ENCODE assay signal across 1 cellular context in the genomic region with DNA sequence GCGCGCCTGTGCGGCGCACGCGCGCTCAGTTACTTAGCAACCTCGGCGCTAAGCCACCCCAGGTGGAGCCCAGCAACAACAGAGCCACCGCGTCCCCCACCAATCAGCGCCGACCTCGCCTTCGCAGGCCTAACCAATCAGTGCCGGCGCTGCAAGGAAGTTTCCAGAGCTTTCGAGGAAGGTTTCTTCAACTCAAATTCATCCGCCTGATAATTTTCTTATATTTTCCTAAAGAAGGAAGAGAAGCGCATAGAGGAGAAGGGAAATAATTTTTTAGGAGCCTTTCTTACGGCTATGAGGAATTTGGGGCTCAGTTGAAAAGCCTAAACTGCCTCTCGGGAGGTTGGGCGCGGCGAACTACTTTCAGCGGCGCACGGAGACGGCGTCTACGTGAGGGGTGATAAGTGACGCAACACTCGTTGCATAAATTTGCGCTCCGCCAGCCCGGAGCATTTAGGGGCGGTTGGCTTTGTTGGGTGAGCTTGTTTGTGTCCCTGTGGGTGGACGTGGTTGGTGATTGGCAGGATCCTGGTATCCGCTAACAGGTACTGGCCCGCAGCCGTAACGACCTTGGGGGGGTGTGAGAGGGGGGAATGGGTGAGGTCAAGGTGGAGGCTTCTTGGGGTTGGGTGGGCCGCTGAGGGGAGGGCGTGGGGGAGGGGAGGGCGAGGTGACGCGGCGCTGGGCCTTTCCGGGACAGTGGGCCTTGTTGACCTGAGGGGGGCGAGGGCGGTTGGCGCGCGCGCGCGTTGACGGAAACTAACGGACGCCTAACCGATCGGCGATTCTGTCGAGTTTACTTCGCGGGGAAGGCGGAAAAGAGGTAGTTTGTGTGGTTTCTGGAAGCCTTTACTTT.
TF ChIP-seq lines count a peak whose summit lies in the region.

A gene (plus strand): TSS at position 452 of the 856 bp plus-strand sequence. CDS start 817 bp downstream, outside the sequence.

TF ChIP-seq in H1, 55 proteins besides CTCF, POLR2A, EP300 and RAD21:
- TF ChIP-seq NRF1 (IDR thresholded peaks at IDR 0.05; ENCODE audit: low read depth, low read length) (peak; percentile 5; the same call in 1 of the 2 replicates), BACH1 (IDR thresholded peaks at IDR 0.05; ENCODE audit: low read length) (no peak), JUND (IDR thresholded peaks at IDR 0.05; ENCODE audit: low read length) (peak; percentile 65), SP1 (IDR thresholded peaks at IDR 0.05; ENCODE audit: low read depth, low read length) (peak; percentile 47), MAFK (IDR thresholded peaks at IDR 0.05; ENCODE audit: low read depth, low read length) (no peak), SIN3A (conservative IDR thresholded peaks at IDR 0.05 in 1 of 2, IDR thresholded peaks at IDR 0.05 in 1 of 2; ENCODE audit: low read depth in 1 of 2, low read length in 2 of 2) (peak; percentile 11 to 76; a peak in 2 of 4 replicates), SIX5 (IDR thresholded peaks at IDR 0.05; ENCODE audit: low read depth, low read length) (no peak), TAF7 (optimal IDR thresholded peaks at IDR 0.05; ENCODE audit: borderline replicate concordance, low read depth, low read length) (peak; percentile 94), CEBPB (IDR thresholded peaks at IDR 0.05; ENCODE audit: low read depth, low read length) (peak; percentile 97), CBX8 (IDR thresholded peaks at IDR 0.05; ENCODE audit: borderline replicate concordance, low read depth, low read length) (no peak), GTF2F1 (IDR thresholded peaks at IDR 0.05; ENCODE audit: borderline replicate concordance, low read depth, low read length) (peak; percentile 90), CREB1 (IDR thresholded peaks at IDR 0.05) (peak; percentile 91), POLR2AphosphoS5 (IDR thresholded peaks at IDR 0.05; ENCODE audit: low read depth, low read length) (peak; percentile 99), KDM4A (IDR thresholded peaks at IDR 0.05; ENCODE audit: low read depth, low read length, severe bottlenecking) (peak; percentile 64), PHF8 (conservative IDR thresholded peaks at IDR 0.05; ENCODE audit: low read depth, low read length) (peak; percentile 88), GABPA (IDR thresholded peaks at IDR 0.05; ENCODE audit: borderline replicate concordance, insufficient read depth, low read length) (no peak), TEAD4 (IDR thresholded peaks at IDR 0.05; ENCODE audit: low read depth, low read length) (no peak), RBBP5 (IDR thresholded peaks at IDR 0.05; ENCODE audit: borderline replicate concordance, low read depth, low read length) (peak; percentile 60; the same call in 1 of the 2 replicates), FOSL1 (IDR thresholded peaks at IDR 0.05; ENCODE audit: insufficient read depth, low read depth, low read length) (no peak), NANOG (IDR thresholded peaks at IDR 0.05; ENCODE audit: insufficient read depth, low read depth, low read length, poor library complexity, severe bottlenecking) (peak; percentile 24), RFX5 (IDR thresholded peaks at IDR 0.05; ENCODE audit: borderline replicate concordance, low read depth, low read length) (peak; percentile 87), SP4 (IDR thresholded peaks at IDR 0.05; ENCODE audit: low read length) (peak; percentile 80; the same call in 1 of the 2 replicates), SAP30 (IDR thresholded peaks at IDR 0.05; ENCODE audit: insufficient read depth, insufficient replicate concordance, low read length) (no peak), ASH2L (IDR thresholded peaks at IDR 0.05; ENCODE audit: low read length) (peak; percentile 99), CHD2 (IDR thresholded peaks at IDR 0.05; ENCODE audit: low read length) (peak; percentile 96), EGR1 (IDR thresholded peaks at IDR 0.05; ENCODE audit: borderline replicate concordance, low read depth, low read length) (peak; percentile 52; the same call in 1 of the 2 replicates), HDAC2 (IDR thresholded peaks at IDR 0.05; ENCODE audit: borderline replicate concordance in 1 of 2, low read depth in 2 of 2, low read length in 2 of 2) (no peak; a peak in 1 of 4 replicates), JUN (IDR thresholded peaks at IDR 0.05; ENCODE audit: low read depth, low read length) (0 out of 2 replicates have a peak, but pooled peaks have one; percentile 20), TAF1 (IDR thresholded peaks at IDR 0.05; ENCODE audit: low read depth, low read length) (peak; percentile 99), TCF12 (IDR thresholded peaks at IDR 0.05; ENCODE audit: low read depth, low read length) (0 out of 2 replicates have a peak, but pooled peaks have one; percentile 6), SIRT6 (IDR thresholded peaks at IDR 0.05; ENCODE audit: low read length) (no peak), RXRA (IDR thresholded peaks at IDR 0.05; ENCODE audit: insufficient read depth, low read depth, low read length) (no peak), TBP (IDR thresholded peaks at IDR 0.05; ENCODE audit: low read depth, low read length) (peak; percentile 98), YY1 (IDR thresholded peaks at IDR 0.05; ENCODE audit: low read depth, low read length) (0 out of 2 replicates have a peak, but pooled peaks have one; percentile 4), KDM5A (IDR thresholded peaks at IDR 0.05; ENCODE audit: low read length) (peak; percentile 42; the same call in 1 of the 2 replicates), SP2 (IDR thresholded peaks at IDR 0.05; ENCODE audit: low read length) (no peak)
- TF ChIP-seq, protein P1, sequence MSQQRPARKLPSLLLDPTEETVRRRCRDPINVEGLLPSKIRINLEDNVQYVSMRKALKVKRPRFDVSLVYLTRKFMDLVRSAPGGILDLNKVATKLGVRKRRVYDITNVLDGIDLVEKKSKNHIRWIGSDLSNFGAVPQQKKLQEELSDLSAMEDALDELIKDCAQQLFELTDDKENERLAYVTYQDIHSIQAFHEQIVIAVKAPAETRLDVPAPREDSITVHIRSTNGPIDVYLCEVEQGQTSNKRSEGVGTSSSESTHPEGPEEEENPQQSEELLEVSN (IDR thresholded peaks at IDR 0.05) = peak; percentile 45; the same call in 1 of the 2 replicates
- TF ChIP-seq, protein P2, sequence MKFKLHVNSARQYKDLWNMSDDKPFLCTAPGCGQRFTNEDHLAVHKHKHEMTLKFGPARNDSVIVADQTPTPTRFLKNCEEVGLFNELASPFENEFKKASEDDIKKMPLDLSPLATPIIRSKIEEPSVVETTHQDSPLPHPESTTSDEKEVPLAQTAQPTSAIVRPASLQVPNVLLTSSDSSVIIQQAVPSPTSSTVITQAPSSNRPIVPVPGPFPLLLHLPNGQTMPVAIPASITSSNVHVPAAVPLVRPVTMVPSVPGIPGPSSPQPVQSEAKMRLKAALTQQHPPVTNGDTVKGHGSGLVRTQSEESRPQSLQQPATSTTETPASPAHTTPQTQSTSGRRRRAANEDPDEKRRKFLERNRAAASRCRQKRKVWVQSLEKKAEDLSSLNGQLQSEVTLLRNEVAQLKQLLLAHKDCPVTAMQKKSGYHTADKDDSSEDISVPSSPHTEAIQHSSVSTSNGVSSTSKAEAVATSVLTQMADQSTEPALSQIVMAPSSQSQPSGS (IDR thresholded peaks at IDR 0.05; ENCODE audit: low read length) = 0 out of 2 replicates have a peak, but pooled peaks have one; percentile 49
- TF ChIP-seq, protein P3, sequence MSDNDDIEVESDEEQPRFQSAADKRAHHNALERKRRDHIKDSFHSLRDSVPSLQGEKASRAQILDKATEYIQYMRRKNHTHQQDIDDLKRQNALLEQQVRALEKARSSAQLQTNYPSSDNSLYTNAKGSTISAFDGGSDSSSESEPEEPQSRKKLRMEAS (IDR thresholded peaks at IDR 0.05) = peak; percentile 49
- TF ChIP-seq, protein P4, sequence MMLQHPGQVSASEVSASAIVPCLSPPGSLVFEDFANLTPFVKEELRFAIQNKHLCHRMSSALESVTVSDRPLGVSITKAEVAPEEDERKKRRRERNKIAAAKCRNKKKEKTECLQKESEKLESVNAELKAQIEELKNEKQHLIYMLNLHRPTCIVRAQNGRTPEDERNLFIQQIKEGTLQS (IDR thresholded peaks at IDR 0.05; ENCODE audit: insufficient read depth, low read depth, low read length) = peak; percentile 63; the same call in 1 of the 2 replicates
- TF ChIP-seq, protein P5, sequence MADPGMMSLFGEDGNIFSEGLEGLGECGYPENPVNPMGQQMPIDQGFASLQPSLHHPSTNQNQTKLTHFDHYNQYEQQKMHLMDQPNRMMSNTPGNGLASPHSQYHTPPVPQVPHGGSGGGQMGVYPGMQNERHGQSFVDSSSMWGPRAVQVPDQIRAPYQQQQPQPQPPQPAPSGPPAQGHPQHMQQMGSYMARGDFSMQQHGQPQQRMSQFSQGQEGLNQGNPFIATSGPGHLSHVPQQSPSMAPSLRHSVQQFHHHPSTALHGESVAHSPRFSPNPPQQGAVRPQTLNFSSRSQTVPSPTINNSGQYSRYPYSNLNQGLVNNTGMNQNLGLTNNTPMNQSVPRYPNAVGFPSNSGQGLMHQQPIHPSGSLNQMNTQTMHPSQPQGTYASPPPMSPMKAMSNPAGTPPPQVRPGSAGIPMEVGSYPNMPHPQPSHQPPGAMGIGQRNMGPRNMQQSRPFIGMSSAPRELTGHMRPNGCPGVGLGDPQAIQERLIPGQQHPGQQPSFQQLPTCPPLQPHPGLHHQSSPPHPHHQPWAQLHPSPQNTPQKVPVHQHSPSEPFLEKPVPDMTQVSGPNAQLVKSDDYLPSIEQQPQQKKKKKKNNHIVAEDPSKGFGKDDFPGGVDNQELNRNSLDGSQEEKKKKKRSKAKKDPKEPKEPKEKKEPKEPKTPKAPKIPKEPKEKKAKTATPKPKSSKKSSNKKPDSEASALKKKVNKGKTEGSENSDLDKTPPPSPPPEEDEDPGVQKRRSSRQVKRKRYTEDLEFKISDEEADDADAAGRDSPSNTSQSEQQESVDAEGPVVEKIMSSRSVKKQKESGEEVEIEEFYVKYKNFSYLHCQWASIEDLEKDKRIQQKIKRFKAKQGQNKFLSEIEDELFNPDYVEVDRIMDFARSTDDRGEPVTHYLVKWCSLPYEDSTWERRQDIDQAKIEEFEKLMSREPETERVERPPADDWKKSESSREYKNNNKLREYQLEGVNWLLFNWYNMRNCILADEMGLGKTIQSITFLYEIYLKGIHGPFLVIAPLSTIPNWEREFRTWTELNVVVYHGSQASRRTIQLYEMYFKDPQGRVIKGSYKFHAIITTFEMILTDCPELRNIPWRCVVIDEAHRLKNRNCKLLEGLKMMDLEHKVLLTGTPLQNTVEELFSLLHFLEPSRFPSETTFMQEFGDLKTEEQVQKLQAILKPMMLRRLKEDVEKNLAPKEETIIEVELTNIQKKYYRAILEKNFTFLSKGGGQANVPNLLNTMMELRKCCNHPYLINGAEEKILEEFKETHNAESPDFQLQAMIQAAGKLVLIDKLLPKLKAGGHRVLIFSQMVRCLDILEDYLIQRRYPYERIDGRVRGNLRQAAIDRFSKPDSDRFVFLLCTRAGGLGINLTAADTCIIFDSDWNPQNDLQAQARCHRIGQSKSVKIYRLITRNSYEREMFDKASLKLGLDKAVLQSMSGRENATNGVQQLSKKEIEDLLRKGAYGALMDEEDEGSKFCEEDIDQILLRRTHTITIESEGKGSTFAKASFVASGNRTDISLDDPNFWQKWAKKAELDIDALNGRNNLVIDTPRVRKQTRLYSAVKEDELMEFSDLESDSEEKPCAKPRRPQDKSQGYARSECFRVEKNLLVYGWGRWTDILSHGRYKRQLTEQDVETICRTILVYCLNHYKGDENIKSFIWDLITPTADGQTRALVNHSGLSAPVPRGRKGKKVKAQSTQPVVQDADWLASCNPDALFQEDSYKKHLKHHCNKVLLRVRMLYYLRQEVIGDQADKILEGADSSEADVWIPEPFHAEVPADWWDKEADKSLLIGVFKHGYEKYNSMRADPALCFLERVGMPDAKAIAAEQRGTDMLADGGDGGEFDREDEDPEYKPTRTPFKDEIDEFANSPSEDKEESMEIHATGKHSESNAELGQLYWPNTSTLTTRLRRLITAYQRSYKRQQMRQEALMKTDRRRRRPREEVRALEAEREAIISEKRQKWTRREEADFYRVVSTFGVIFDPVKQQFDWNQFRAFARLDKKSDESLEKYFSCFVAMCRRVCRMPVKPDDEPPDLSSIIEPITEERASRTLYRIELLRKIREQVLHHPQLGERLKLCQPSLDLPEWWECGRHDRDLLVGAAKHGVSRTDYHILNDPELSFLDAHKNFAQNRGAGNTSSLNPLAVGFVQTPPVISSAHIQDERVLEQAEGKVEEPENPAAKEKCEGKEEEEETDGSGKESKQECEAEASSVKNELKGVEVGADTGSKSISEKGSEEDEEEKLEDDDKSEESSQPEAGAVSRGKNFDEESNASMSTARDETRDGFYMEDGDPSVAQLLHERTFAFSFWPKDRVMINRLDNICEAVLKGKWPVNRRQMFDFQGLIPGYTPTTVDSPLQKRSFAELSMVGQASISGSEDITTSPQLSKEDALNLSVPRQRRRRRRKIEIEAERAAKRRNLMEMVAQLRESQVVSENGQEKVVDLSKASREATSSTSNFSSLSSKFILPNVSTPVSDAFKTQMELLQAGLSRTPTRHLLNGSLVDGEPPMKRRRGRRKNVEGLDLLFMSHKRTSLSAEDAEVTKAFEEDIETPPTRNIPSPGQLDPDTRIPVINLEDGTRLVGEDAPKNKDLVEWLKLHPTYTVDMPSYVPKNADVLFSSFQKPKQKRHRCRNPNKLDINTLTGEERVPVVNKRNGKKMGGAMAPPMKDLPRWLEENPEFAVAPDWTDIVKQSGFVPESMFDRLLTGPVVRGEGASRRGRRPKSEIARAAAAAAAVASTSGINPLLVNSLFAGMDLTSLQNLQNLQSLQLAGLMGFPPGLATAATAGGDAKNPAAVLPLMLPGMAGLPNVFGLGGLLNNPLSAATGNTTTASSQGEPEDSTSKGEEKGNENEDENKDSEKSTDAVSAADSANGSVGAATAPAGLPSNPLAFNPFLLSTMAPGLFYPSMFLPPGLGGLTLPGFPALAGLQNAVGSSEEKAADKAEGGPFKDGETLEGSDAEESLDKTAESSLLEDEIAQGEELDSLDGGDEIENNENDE (IDR thresholded peaks at IDR 0.05; ENCODE audit: insufficient replicate concordance, low read length) = no peak
